30 cellular contexts compared by ENCODE assay signal in genomic region chr4:174349156-174349555, GRCh38.
"Had no signal": no experiment of that assay in that cellular context is flagged by ENCODE, and none has a peak within 500 bp of the region (broad histone marks: within the 10 kb centered on the region; RNA-seq: fewer than 3 reads in every experiment).

No MANE protein-coding gene starts in this region.

- H3K4me1 ChIP-seq: ascending aorta, SJCRH30 had no signal

- H3K9me3 ChIP-seq: ascending aorta, SJCRH30 had no signal

- H3K36me3 Mint-ChIP-seq: activated naive CD8-positive, alpha-beta T cell treated with anti-CD3 and anti-CD28 coated beads, Interleukin-2, amount 10 ng/mL, durations not matched to agents 7 days and 5 days had no signal

- H3K4me3 Mint-ChIP-seq: activated CD4-positive, alpha-beta T cell treated with anti-CD3 and anti-CD28 coated beads, Interleukin-2, amount 10 ng/mL, durations not matched to agents 24 days and 14 days; activated CD8-positive, alpha-beta T cell treated with anti-CD3 and anti-CD28 coated beads for 36 hours; activated naive CD4-positive, alpha-beta T cell treated with anti-CD3 and anti-CD28 coated beads, Interleukin-2, amount 50 U/mL, for 24 hours; activated naive CD8-positive, alpha-beta T cell treated with anti-CD3 and anti-CD28 coated beads, Interleukin-2, amount 10 ng/mL, durations not matched to agents 7 days and 5 days; activated T-cell treated with anti-CD3 and anti-CD28 coated beads, Interleukin-2, amount 50 U/mL, for 72 hours; activated T-helper 17 cell treated with anti-CD3 and anti-CD28 coated beads, Interleukin-2, amount 50 U/mL, for 72 hours; central memory CD8-positive, alpha-beta T cell had no signal

- H3K9ac ChIP-seq: KMS-11 had no signal

- H3K4me3 ChIP-seq: ascending aorta, cardiac muscle cell, SJCRH30, SK-N-MC had no signal

- H3K36me3 ChIP-seq: ascending aorta, cardiac muscle cell, SJCRH30, WERI-Rb-1 had no signal

- H3K27ac Mint-ChIP-seq: activated CD4-positive, alpha-beta T cell treated with anti-CD3 and anti-CD28 coated beads, Interleukin-2, amount 10 ng/mL, durations not matched to agents 24 days and 14 days; activated CD8-positive, alpha-beta T cell treated with anti-CD3 and anti-CD28 coated beads for 36 hours; activated naive CD4-positive, alpha-beta T cell treated with anti-CD3 and anti-CD28 coated beads, Interleukin-2, amount 50 U/mL, for 24 hours; activated naive CD8-positive, alpha-beta T cell treated with anti-CD3 and anti-CD28 coated beads, Interleukin-2, amount 10 ng/mL, durations not matched to agents 7 days and 5 days; activated T-cell treated with anti-CD3 and anti-CD28 coated beads, Interleukin-2, amount 50 U/mL, for 72 hours; activated T-helper 17 cell treated with anti-CD3 and anti-CD28 coated beads, Interleukin-2, amount 50 U/mL, for 72 hours had no signal

- H3K4me1 Mint-ChIP-seq: activated CD4-positive, alpha-beta T cell treated with anti-CD3 and anti-CD28 coated beads, Interleukin-2, amount 10 ng/mL, durations not matched to agents 24 days and 14 days; activated naive CD4-positive, alpha-beta T cell treated with anti-CD3 and anti-CD28 coated beads, Interleukin-2, amount 50 U/mL, for 24 hours; activated naive CD8-positive, alpha-beta T cell treated with anti-CD3 and anti-CD28 coated beads, Interleukin-2, amount 10 ng/mL, durations not matched to agents 7 days and 5 days; activated T-helper 17 cell treated with anti-CD3 and anti-CD28 coated beads, Interleukin-2, amount 50 U/mL, for 72 hours; central memory CD8-positive, alpha-beta T cell had no signal

- H3K27me3 ChIP-seq: ascending aorta, cardiac muscle cell, SJCRH30 had no signal

- DNase-seq: activated CD4-positive, alpha-beta T cell treated with anti-CD3 and anti-CD28 coated beads, Interleukin-2, amount 10 ng/mL, durations not matched to agents 24 days and 14 days; activated CD4-positive, alpha-beta T cell treated with anti-CD3 and anti-CD28 coated beads, Interleukin-2, amount 50 U/mL, for 4 hours; activated CD8-positive, alpha-beta T cell treated with anti-CD3 and anti-CD28 coated beads for 36 hours; activated gamma-delta T cell; activated naive CD4-positive, alpha-beta T cell treated with Interleukin-2 at 50 U/mL for 16 hours; activated naive CD8-positive, alpha-beta T cell treated with anti-CD3 and anti-CD28 coated beads, Interleukin-2, amount 10 ng/mL, durations not matched to agents 7 days and 5 days; activated T-cell treated with anti-CD3 and anti-CD28 coated beads, Interleukin-2, amount 50 U/mL, for 1 hour; activated T-cell treated with anti-CD3 and anti-CD28 coated beads, Interleukin-2, amount 50 U/mL, for 72 hours; amygdala; NCI-H1092 treated with DMSO at 0.1 percent for 48 hours; NCI-H146; NCI-H187; NCI-H2029 treated with DMSO at 0.1 percent for 48 hours; NCI-H2171 treated with DMSO at 0.1 percent for 48 hours; NCI-H2227 treated with DMSO at 0.1 percent for 48 hours; NCI-H446; NCI-H524; NK-92 treated with Interleukin-12 subunit alpha and Interleukin-12 subunit beta, amount 100 ng/mL, for 24 hours; OCI-M1; SHP77; SJCRH30; T1000; WERI-Rb-1 had no signal

- H3K4me2 ChIP-seq: KMS-11 had no signal

- H3K27ac ChIP-seq: ascending aorta, cardiac muscle cell, KMS-11, SJCRH30, SK-N-MC, WERI-Rb-1 had no signal
